In genomic region chr20:29497261-29497671, GRCh38 we compare ENCODE assay signal across 9 cellular contexts.
DNase-seq lines count a peak whose midpoint lies in the region; ATAC-seq and TF ChIP-seq lines count a peak whose summit lies in the region.
"Had no signal": no experiment of that assay in that cellular context is flagged by ENCODE, and none has a peak within 500 bp of the region (broad histone marks: within the 10 kb centered on the region; RNA-seq: fewer than 3 reads in every experiment).

No MANE protein-coding gene starts in this region.

- H3K4me3 ChIP-seq in hepatocyte: no peak overlapping the region

- no peak overlapping the region for H3K27ac Mint-ChIP-seq in osteocyte (ENCODE audit: unreplicated experiment)
- H3K27ac Mint-ChIP-seq: stimulated activated naive CD8-positive, alpha-beta T cell treated with anti-CD3 and anti-CD28 coated beads, Interleukin-15, Interleukin-2, amounts not matched to agents 100 ng/mL and 50 ng/mL, for 24 hours had no signal

- no peaks in the 10 kb centered on the region for H3K9me2 ChIP-seq in hepatocyte (replicated peaks; ENCODE audit: insufficient read depth)

- no peaks in the 10 kb centered on the region for H3K4me1 Mint-ChIP-seq in osteocyte (ENCODE audit: unreplicated experiment)

- no peaks in the 10 kb centered on the region for H3K36me3 ChIP-seq in hepatocyte (replicated peaks; ENCODE audit: insufficient read depth, low read depth)

- H3K36me3 Mint-ChIP-seq in osteocyte (ENCODE audit: unreplicated experiment): no peaks in the 10 kb centered on the region

- H3K27me3 ChIP-seq in hepatocyte: no peaks in the 10 kb centered on the region

- peak; percentile 8 for DNase-seq in AG20443 (ENCODE audit: low spot score)
- DNase-seq in RPMI7951 (ENCODE audit: low read depth): peak; percentile 94
- peak; percentile 8 for DNase-seq in iPS-NIHi11 (ENCODE audit: low spot score)
- DNase-seq in hepatocyte (ENCODE audit: low spot score): no peak
- no peak for DNase-seq in osteocyte (ENCODE audit: extremely low spot score, unreplicated experiment)

- H3K9me3 Mint-ChIP-seq in osteocyte (ENCODE audit: unreplicated experiment): peaks cover 17% of the 10 kb centered on the region

- 79% methylated on average over 37 of the region's 39 CpGs for WGBS in hepatocyte (ENCODE audit: low lambda C conversion rate, missing lambda C conversion rate)

- TF ChIP-seq CTCF in hepatocyte (IDR thresholded peaks at IDR 0.05; ENCODE audit: poor library complexity) (no peak), osteocyte (IDR thresholded peaks at IDR 0.05) (no peak)

- no peaks in the 10 kb centered on the region for H3K4me1 ChIP-seq in hepatocyte (ENCODE audit: insufficient read depth)

- no peaks in the 10 kb centered on the region for H3K79me2 ChIP-seq in hepatocyte

- no peaks in the 10 kb centered on the region for H3K9me3 ChIP-seq in hepatocyte (ENCODE audit: low read depth)

- no peak overlapping the region for H3K4me2 ChIP-seq in hepatocyte

- H2AFZ ChIP-seq in hepatocyte: no peak overlapping the region

- H3K27ac ChIP-seq in hepatocyte: no peak overlapping the region

- H4K20me1 ChIP-seq in hepatocyte (ENCODE audit: insufficient read depth, poor library complexity, severe bottlenecking): no peaks in the 10 kb centered on the region

- H3K4me3 Mint-ChIP-seq in osteocyte (ENCODE audit: unreplicated experiment): no peak overlapping the region
- H3K4me3 Mint-ChIP-seq: stimulated activated naive CD8-positive, alpha-beta T cell treated with anti-CD3 and anti-CD28 coated beads, Interleukin-15, Interleukin-2, amounts not matched to agents 100 ng/mL and 50 ng/mL, for 24 hours had no signal

- ATAC-seq in HG02610 (IDR thresholded peaks at IDR 0.05; ENCODE audit: unreplicated experiment): peak; percentile 85
- no peak for ATAC-seq in GM19463 (IDR thresholded peaks at IDR 0.05; ENCODE audit: unreplicated experiment)
- ATAC-seq in HG03135 (IDR thresholded peaks at IDR 0.05; ENCODE audit: unreplicated experiment): no peak

- H3K27me3 Mint-ChIP-seq in osteocyte (ENCODE audit: unreplicated experiment): no peaks in the 10 kb centered on the region
- H3K27me3 Mint-ChIP-seq: stimulated activated naive CD8-positive, alpha-beta T cell treated with anti-CD3 and anti-CD28 coated beads, Interleukin-15, Interleukin-2, amounts not matched to agents 100 ng/mL and 50 ng/mL, for 24 hours had no signal

Comparison
In these comparisons a context has a peak if more than half of its experiments do, and no peak if none do; other contexts are left out.
1. DNase-seq: peak in AG20443 (single experiment), RPMI7951 (single experiment) and iPS-NIHi11 (single experiment); none in hepatocyte (single experiment) and osteocyte (single experiment).